In the genomic region with DNA sequence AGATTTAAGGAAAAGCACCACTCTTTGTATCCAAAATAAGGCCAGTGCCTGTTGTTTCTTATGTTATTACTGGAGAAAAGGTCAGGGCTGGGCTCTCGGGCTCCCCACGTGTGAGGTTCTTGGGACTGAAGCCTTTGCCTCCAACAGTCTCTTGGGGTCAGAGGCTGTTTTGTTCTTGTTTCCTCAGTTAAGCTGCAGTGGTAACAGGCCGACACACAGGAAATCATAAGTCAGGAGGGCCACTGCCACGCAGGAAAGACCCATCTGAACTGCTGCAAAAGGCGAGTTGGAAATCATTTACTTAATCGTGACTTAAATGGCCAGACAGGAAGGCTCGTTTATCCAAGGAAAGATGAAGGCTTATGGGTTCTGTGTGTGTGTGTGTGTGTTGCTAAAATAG, we compare ENCODE assay signal across 14 cellular contexts. TPM values are rescaled to one million over a fixed set of nuclear protein-coding genes. Genes with fewer than 3 reads are reported as not detected.
A peak's percentile ranks its signal among the peaks of the same experiment; 100 is the strongest.
DNase-seq lines count a peak whose midpoint lies in the region; ATAC-seq and TF ChIP-seq lines count a peak whose summit lies in the region.
"Had no signal": no experiment of that assay in that cellular context is flagged by ENCODE, and none has a peak within 500 bp of the region (broad histone marks: within the 10 kb centered on the region; RNA-seq: fewer than 3 reads in every experiment).

No MANE protein-coding gene starts in this region.

- peaks cover 27% of the 10 kb centered on the region for H3K4me1 Mint-ChIP-seq in activated CD4-positive, alpha-beta T cell treated with anti-CD3 and anti-CD28 coated beads, Interleukin-2, amount 10 ng/mL, durations not matched to agents 24 days and 14 days
- peaks cover 43% of the 10 kb centered on the region for H3K4me1 Mint-ChIP-seq in stimulated activated memory B cell treated with anti-CD40 and anti-IgM and Interleukin-4, amounts not matched to agents 10 μg/mL and 1 μg/mL and 100 μg/mL, for 72 hours

- no peaks in the 10 kb centered on the region for H3K27me3 Mint-ChIP-seq in activated CD4-positive, alpha-beta T cell treated with anti-CD3 and anti-CD28 coated beads, Interleukin-2, amount 10 ng/mL, durations not matched to agents 24 days and 14 days
- H3K27me3 Mint-ChIP-seq in stimulated activated memory B cell treated with anti-CD40 and anti-IgM and Interleukin-4, amounts not matched to agents 10 μg/mL and 1 μg/mL and 100 μg/mL, for 72 hours = no peaks in the 10 kb centered on the region

- peak overlapping the region; percentile 24 for H3K4me3 Mint-ChIP-seq in activated CD4-positive, alpha-beta T cell treated with anti-CD3 and anti-CD28 coated beads, Interleukin-2, amount 10 ng/mL, durations not matched to agents 24 days and 14 days
- H3K4me3 Mint-ChIP-seq in stimulated activated memory B cell treated with anti-CD40 and anti-IgM and Interleukin-4, amounts not matched to agents 10 μg/mL and 1 μg/mL and 100 μg/mL, for 72 hours = peak overlapping the region; percentile 4

- H3K36me3 Mint-ChIP-seq in activated CD4-positive, alpha-beta T cell treated with anti-CD3 and anti-CD28 coated beads, Interleukin-2, amount 10 ng/mL, durations not matched to agents 24 days and 14 days (ENCODE audit: low read depth) = no peaks in the 10 kb centered on the region
- H3K36me3 Mint-ChIP-seq in stimulated activated memory B cell treated with anti-CD40 and anti-IgM and Interleukin-4, amounts not matched to agents 10 μg/mL and 1 μg/mL and 100 μg/mL, for 72 hours = no peaks in the 10 kb centered on the region

- intact Hi-C loops in activated CD4-positive, alpha-beta T cell treated with anti-CD3 and anti-CD28 coated beads, Interleukin-2, amount 10 ng/mL, durations not matched to agents 24 days and 14 days (cut with micrococcal nuclease) = loop anchor here (1.0 kb wide), 2 partner anchors 59 to 83 kb away; no protein-coding TSS in a partner anchor

- H3K27ac Mint-ChIP-seq in activated CD4-positive, alpha-beta T cell treated with anti-CD3 and anti-CD28 coated beads, Interleukin-2, amount 10 ng/mL, durations not matched to agents 24 days and 14 days = peak overlapping the region; percentile 80
- H3K27ac Mint-ChIP-seq in stimulated activated memory B cell treated with anti-CD40 and anti-IgM and Interleukin-4, amounts not matched to agents 10 μg/mL and 1 μg/mL and 100 μg/mL, for 72 hours = peak overlapping the region; percentile 95

- no peaks in the 10 kb centered on the region for H3K9me3 Mint-ChIP-seq in activated CD4-positive, alpha-beta T cell treated with anti-CD3 and anti-CD28 coated beads, Interleukin-2, amount 10 ng/mL, durations not matched to agents 24 days and 14 days
- H3K9me3 Mint-ChIP-seq in stimulated activated memory B cell treated with anti-CD40 and anti-IgM and Interleukin-4, amounts not matched to agents 10 μg/mL and 1 μg/mL and 100 μg/mL, for 72 hours = no peaks in the 10 kb centered on the region

- H3K4me3 ChIP-seq in choroid plexus epithelial cell (ENCODE audit: low read depth, low read length) = no peak overlapping the region
- H3K4me3 ChIP-seq: lung, tibial artery had no signal

- ATAC-seq in stimulated activated memory B cell treated with anti-CD40 and anti-IgM and Interleukin-4, amounts not matched to agents 10 μg/mL and 1 μg/mL and 100 μg/mL, for 72 hours = peak; percentile 75
- ATAC-seq in HG02610 (IDR thresholded peaks at IDR 0.05; ENCODE audit: unreplicated experiment) = no peak
- no peak for ATAC-seq in GM19397 (IDR thresholded peaks at IDR 0.05; ENCODE audit: unreplicated experiment)
- no peak for ATAC-seq in HG02884 (IDR thresholded peaks at IDR 0.05; ENCODE audit: unreplicated experiment)

- DNase-seq in activated CD4-positive, alpha-beta T cell treated with anti-CD3 and anti-CD28 coated beads, Interleukin-2, amount 10 ng/mL, durations not matched to agents 24 days and 14 days = peak; percentile 55
- no peak for DNase-seq in activated CD4-positive, alpha-beta T cell treated with anti-CD3 and anti-CD28 coated beads for 1 hour
- DNase-seq in MV-4-11 (lab: John Stamatoyannopoulos, UW) (peak; percentile 65), choroid plexus epithelial cell (ENCODE audit: low read depth) (peak; percentile 45)
- DNase-seq: NCI-H146, tibial artery had no signal

- no peak for TF ChIP-seq CTCF in choroid plexus epithelial cell (conservative IDR thresholded peaks at IDR 0.05; ENCODE audit: low read depth, low read length)

RNA-seq across cellular contexts. Expression of gene IL37, which starts 30.3 kb away (rescaled TPM):
- total RNA-seq in activated CD4-positive, alpha-beta T cell treated with anti-CD3 and anti-CD28 coated beads, Interleukin-2, amount 10 ng/mL, durations not matched to agents 24 days and 14 days = not detected in 2 replicates
- total RNA-seq: chondrocyte, G401, lung, posterior vena cava had no signal

RNA-seq across cellular contexts. Expression of gene IL1B, which starts 44.1 kb away (rescaled TPM):
- 0.33 and 0.92 TPM in 2 replicates for total RNA-seq in activated CD4-positive, alpha-beta T cell treated with anti-CD3 and anti-CD28 coated beads, Interleukin-2, amount 10 ng/mL, durations not matched to agents 24 days and 14 days
- total RNA-seq: chondrocyte, G401 had no signal
